ENCODE assay signal across 8 cellular contexts in genomic region chr6:126180585-126180984, GRCh38.
DNase-seq lines count a peak whose midpoint lies in the region; ATAC-seq, FAIRE-seq and TF ChIP-seq lines count a peak whose summit lies in the region.

No MANE protein-coding gene starts in this region.

- FAIRE-seq in frontal cortex (lab: Jason Lieb, UNC): no peak

- intact Hi-C loops in right cardiac atrium (cut with DNase I) (no loop called here), Right ventricle myocardium superior (cut with DNase I) (no loop called here)

- DNase-seq in AG08396 (ENCODE audit: low spot score) (peak; percentile 21), MV-4-11 (lab: John Stamatoyannopoulos, UW) (peak; percentile 78), fibroblast of lung (ENCODE audit: low read depth in 2 of 2) (peak; percentile 86 to 97), right cardiac atrium (no peak), frontal cortex (ENCODE audit: low spot score in 2 of 2) (no peak), Right ventricle myocardium superior (no peak)

- H2AFZ ChIP-seq in fibroblast of lung (ENCODE audit: low read length): no peak overlapping the region

- H3K27ac ChIP-seq in fibroblast of lung (ENCODE audit: insufficient read depth, low read length): no peak overlapping the region
- no peak overlapping the region for H3K27ac ChIP-seq in right cardiac atrium (ENCODE audit: low read length)

- no peak overlapping the region for H3K9ac ChIP-seq in fibroblast of lung (ENCODE audit: insufficient read depth, low read length)

- 89% methylated on average over 4 of the region's 4 CpGs for WGBS in right cardiac atrium

- TF ChIP-seq CTCF in fibroblast of lung (conservative IDR thresholded peaks at IDR 0.05 in 1 of 2, IDR thresholded peaks at IDR 0.05 in 1 of 2; ENCODE audit: low read depth in 1 of 2, low read length in 2 of 2): no peak

- H3K36me3 ChIP-seq in fibroblast of lung (ENCODE audit: control insufficient read depth, insufficient read depth, low read length): no peaks in the 10 kb centered on the region

- no peak overlapping the region for H3K4me2 ChIP-seq in fibroblast of lung (ENCODE audit: extremely low read depth, insufficient read depth, low read length)

- ATAC-seq in GM21423 (IDR thresholded peaks at IDR 0.05; ENCODE audit: unreplicated experiment): peak; percentile 54
- no peak for ATAC-seq in right cardiac atrium
- ATAC-seq in HG03457 (IDR thresholded peaks at IDR 0.05; ENCODE audit: unreplicated experiment): no peak
- no peak for ATAC-seq in Right ventricle myocardium superior (ENCODE audit: poor library complexity)

- H3K27me3 ChIP-seq in fibroblast of lung (ENCODE audit: control insufficient read depth, insufficient read depth, low read length) (no peaks in the 10 kb centered on the region), right cardiac atrium (ENCODE audit: control insufficient read depth, insufficient read depth) (no peaks in the 10 kb centered on the region)

- H3K79me2 ChIP-seq in fibroblast of lung (ENCODE audit: control insufficient read depth, insufficient read depth, low read length): no peaks in the 10 kb centered on the region

- H3K9me3 ChIP-seq in fibroblast of lung (ENCODE audit: control insufficient read depth, insufficient read depth, low read depth, low read length): no peaks in the 10 kb centered on the region
- H3K9me3 ChIP-seq in right cardiac atrium (ENCODE audit: control insufficient read depth, low read length): no peaks in the 10 kb centered on the region

- H3K4me1 ChIP-seq in fibroblast of lung (ENCODE audit: control insufficient read depth, extremely low read depth, insufficient read depth, low read length) (peaks cover 3% of the 10 kb centered on the region), right cardiac atrium (ENCODE audit: control insufficient read depth, insufficient read depth, low read length) (no peaks in the 10 kb centered on the region)

- H3K4me3 ChIP-seq in fibroblast of lung (replicated peaks in 1 of 4; ENCODE audit: control extremely low read depth in 1 of 4, insufficient read depth in 1 of 4, low read depth in 3 of 4, low read length in 4 of 4) (no peak overlapping the region), right cardiac atrium (ENCODE audit: low read length) (no peak overlapping the region)

- no peaks in the 10 kb centered on the region for H4K20me1 ChIP-seq in fibroblast of lung (ENCODE audit: control insufficient read depth, extremely low read depth, insufficient read depth, low read length)

Comparison
In these comparisons a context has a peak if more than half of its experiments do, and no peak if none do; other contexts are left out.
1. DNase-seq: peak in AG08396 (single experiment), MV-4-11 (single experiment) and fibroblast of lung (2 of 2); none in right cardiac atrium (0 of 3), frontal cortex (0 of 2) and Right ventricle myocardium superior (single experiment).